1 cellular context compared by ENCODE assay signal in genomic region chr19:1273263-1274041, GRCh38.
TF ChIP-seq lines count a peak whose summit lies in the region.

No MANE protein-coding gene starts in this region.

TF ChIP-seq in K562, 482 proteins besides CTCF, POLR2A, EP300 and RAD21 (continues in another document):
- TF ChIP-seq SRSF3 (IDR thresholded peaks at IDR 0.05; ENCODE audit: insufficient read depth, low read length) (0 out of 2 replicates have a peak, but pooled peaks have one; percentile 23), OTX1 (CRISPR knock-in tag; IDR thresholded peaks at IDR 0.05) (0 out of 2 replicates have a peak, but pooled peaks have one; percentile 81), FOXP1 (CRISPR knock-in tag; IDR thresholded peaks at IDR 0.05) (no peak), SMAD3 (CRISPR knock-in tag; conservative IDR thresholded peaks at IDR 0.05) (peak; percentile 74), ZNF431 (CRISPR knock-in tag; IDR thresholded peaks at IDR 0.05) (0 out of 2 replicates have a peak, but pooled peaks have one; percentile 40), E2F6 (IDR thresholded peaks at IDR 0.05; ENCODE audit: borderline replicate concordance in 1 of 2, extremely low read depth in 1 of 2, insufficient read depth in 1 of 2, insufficient read length in 1 of 2, low read depth in 1 of 2, low read length in 1 of 2, poor library complexity in 1 of 2, severe bottlenecking in 1 of 2) (peak; percentile 41 to 76), RCOR1 (IDR thresholded peaks at IDR 0.05; ENCODE audit: borderline replicate concordance in 1 of 2, low read depth in 2 of 2, low read length in 2 of 2) (no peak), PBX2 (CRISPR knock-in tag; IDR thresholded peaks at IDR 0.05; ENCODE audit: low read depth) (no peak), PBX2 (tag; conservative IDR thresholded peaks at IDR 0.05; ENCODE audit: low read depth) (0 out of 2 replicates have a peak, but pooled peaks have one; percentile 4), PML (IDR thresholded peaks at IDR 0.05; ENCODE audit: low read length) (0 out of 2 replicates have a peak, but pooled peaks have one; percentile 18), ZNF589 (CRISPR knock-in tag; IDR thresholded peaks at IDR 0.05; ENCODE audit: low read depth) (peak; percentile 59; the same call in 1 of the 2 replicates), HLTF (IDR thresholded peaks at IDR 0.05) (0 out of 2 replicates have a peak, but pooled peaks have one; percentile 14), ILF3 (IDR thresholded peaks at IDR 0.05; ENCODE audit: borderline replicate concordance) (peak; percentile 54; the same call in 1 of the 2 replicates), FIP1L1 (IDR thresholded peaks at IDR 0.05; ENCODE audit: low read depth, low read length, poor library complexity, severe bottlenecking) (peak; percentile 36), SNIP1 (IDR thresholded peaks at IDR 0.05; ENCODE audit: low read depth) (peak; percentile 52; the same call in 1 of the 2 replicates), ASH1L (IDR thresholded peaks at IDR 0.05; ENCODE audit: borderline replicate concordance, low read depth, partially characterized antibody) (peak; percentile 33), RUNX1 (IDR thresholded peaks at IDR 0.05; ENCODE audit: low read depth) (peak; percentile 44; the same call in 1 of the 2 replicates), EGR1 (conservative IDR thresholded peaks at IDR 0.05) (peak; percentile 88), UBTF (IDR thresholded peaks at IDR 0.05; ENCODE audit: borderline replicate concordance in 1 of 2, low read depth in 2 of 2, low read length in 2 of 2) (no peak), POLR2AphosphoS2 (IDR thresholded peaks at IDR 0.05; ENCODE audit: low read length) (peak; percentile 4; the same call in 1 of the 2 replicates), MAFG (tag; conservative IDR thresholded peaks at IDR 0.05) (no peak), ZNF592 (IDR thresholded peaks at IDR 0.05) (peak; percentile 28; the same call in 1 of the 2 replicates), ZBTB9 (CRISPR knock-in tag; IDR thresholded peaks at IDR 0.05) (no peak), RBFOX2 (IDR thresholded peaks at IDR 0.05; ENCODE audit: low read depth, low read length) (peak; percentile 54), MCM5 (IDR thresholded peaks at IDR 0.05; ENCODE audit: low read depth) (no peak), HDGF (IDR thresholded peaks at IDR 0.05) (0 out of 2 replicates have a peak, but pooled peaks have one; percentile 8), CCNT2 (IDR thresholded peaks at IDR 0.05; ENCODE audit: borderline replicate concordance, extremely low read depth, insufficient read length, low read depth, low read length) (no peak), ARNT (IDR thresholded peaks at IDR 0.05) (0 out of 4 replicates have a peak, but pooled peaks of 1 of the 2 experiments have one; percentile 67), ELK3 (CRISPR knock-in tag; IDR thresholded peaks at IDR 0.05) (no peak), KAT2B (IDR thresholded peaks at IDR 0.05; ENCODE audit: low read depth, low read length) (no peak), ZNF175 (CRISPR knock-in tag; IDR thresholded peaks at IDR 0.05; ENCODE audit: low read depth) (0 out of 2 replicates have a peak, but pooled peaks have one; percentile 13), SUPT5H (IDR thresholded peaks at IDR 0.05) (peak; percentile 52), AFF1 (IDR thresholded peaks at IDR 0.05; ENCODE audit: low read depth in 1 of 2, partially characterized antibody in 2 of 2) (peak in 1 of 2 experiments; percentile 36), RBM17 (IDR thresholded peaks at IDR 0.05; ENCODE audit: borderline replicate concordance, low read depth, low read length) (no peak), RAD51 (IDR thresholded peaks at IDR 0.05; ENCODE audit: borderline replicate concordance, low read depth) (peak; percentile 24; the same call in 1 of the 2 replicates), SMAD4 (CRISPR knock-in tag; conservative IDR thresholded peaks at IDR 0.05) (peak; percentile 19; the same call in 1 of the 2 replicates), SLC30A9 (CRISPR knock-in tag; IDR thresholded peaks at IDR 0.05) (no peak), NCOA1 (IDR thresholded peaks at IDR 0.05; ENCODE audit: low read depth) (no peak), MTA3 (IDR thresholded peaks at IDR 0.05; ENCODE audit: borderline replicate concordance) (peak; percentile 23; the same call in 1 of the 2 replicates), L3MBTL2 (IDR thresholded peaks at IDR 0.05) (peak; percentile 42; the same call in 1 of the 2 replicates), MAX (CRISPR knock-in tag; IDR thresholded peaks at IDR 0.05) (peak; percentile 70; the same call in 1 of the 2 replicates), ATF2 (CRISPR knock-in tag; IDR thresholded peaks at IDR 0.05) (no peak), ZNF57 (CRISPR knock-in tag; IDR thresholded peaks at IDR 0.05) (peak; percentile 70; the same call in 1 of the 2 replicates)
